In the genomic region with DNA sequence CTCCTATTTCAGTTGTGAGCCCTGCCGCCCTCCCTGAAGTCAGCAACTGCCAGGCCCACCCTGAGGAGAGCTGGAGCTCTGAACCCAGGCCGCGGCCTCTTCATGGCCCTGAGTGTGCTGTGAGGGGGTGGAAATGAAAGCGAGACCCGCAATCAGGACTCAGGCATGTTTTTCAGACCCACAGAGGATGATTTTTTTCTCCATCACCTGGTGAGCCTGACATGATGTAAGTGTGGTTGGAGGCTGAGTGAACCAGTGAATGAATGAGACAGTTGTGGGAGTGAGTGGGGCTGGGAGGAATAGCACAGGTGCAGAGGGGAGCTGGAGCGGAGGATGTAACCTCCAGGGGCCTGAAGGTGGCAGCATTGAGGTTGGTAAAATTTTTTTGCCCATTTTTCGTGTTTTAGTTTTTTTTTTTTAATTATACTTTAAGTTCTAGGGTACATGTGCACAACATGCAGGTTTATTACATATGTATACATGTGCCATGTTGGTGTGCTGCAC, we compare ENCODE assay signal across 8 cellular contexts. TPM values are rescaled to one million over a fixed set of nuclear protein-coding genes. Genes with fewer than 3 reads are reported as not detected.
DNase-seq lines count a peak whose midpoint lies in the region; ATAC-seq and TF ChIP-seq lines count a peak whose summit lies in the region.

No MANE protein-coding gene starts in this region.

- no peak for DNase-seq in CD14-positive monocyte (ENCODE audit: low spot score)
- DNase-seq in H7 = peak; percentile 82
- DNase-seq in SK-MEL-5 (ENCODE audit: low read depth, low spot score) = peak; percentile 37
- no peak for DNase-seq in endothelial cell (ENCODE audit: low spot score)
- peak; percentile 57 for DNase-seq in stimulated activated CD4-positive, alpha-beta T cell treated with anti-CD3 and anti-CD28 coated beads, Interleukin-2, amount 100 ng/mL, for 24 hours
- DNase-seq in NCI-H2107 treated with DMSO at 0.1 percent for 48 hours (lab: John Stamatoyannopoulos, UW; ENCODE audit: unreplicated experiment) = no peak
- no peak for DNase-seq in NCI-H2107 (lab: John Stamatoyannopoulos, UW)

- in situ Hi-C loops in SK-MEL-5 (cut with HindIII; ENCODE audit: low pct_unique_long_range_greater_than_20kb, low sequenced_read_pairs) = no loop called here

- no peaks in the 10 kb centered on the region for H3K36me3 ChIP-seq in H7 (replicated peaks; ENCODE audit: control insufficient read depth, insufficient read depth, low read length)

- no peak overlapping the region for H3K27ac Mint-ChIP-seq in CD14-positive monocyte
- H3K27ac Mint-ChIP-seq in endothelial cell (ENCODE audit: unreplicated experiment) = no peak overlapping the region

- no peak overlapping the region for H3K4me3 ChIP-seq in H7 (ENCODE audit: insufficient read depth, low read depth, low read length)

- peaks cover 61 to 77% (median 65%) of the 10 kb centered on the region in 3 donors for H3K27me3 Mint-ChIP-seq in CD14-positive monocyte (ENCODE audit: low read depth in 3 of 3)
- H3K27me3 Mint-ChIP-seq in endothelial cell (ENCODE audit: unreplicated experiment) = peaks cover 18% of the 10 kb centered on the region

- no peaks in the 10 kb centered on the region for H3K36me3 Mint-ChIP-seq in CD14-positive monocyte
- H3K36me3 Mint-ChIP-seq in endothelial cell (ENCODE audit: low read depth, unreplicated experiment) = peaks cover 4% of the 10 kb centered on the region

- peak; percentile 50 for TF ChIP-seq CTCF in CD14-positive monocyte (IDR thresholded peaks at IDR 0.05)
- TF ChIP-seq CTCF in endothelial cell (IDR thresholded peaks at IDR 0.05; ENCODE audit: unreplicated experiment) = peak; percentile 57

- intact Hi-C loops in CD14-positive monocyte (cut with micrococcal nuclease) = no loop called here

- H3K4me3 Mint-ChIP-seq in CD14-positive monocyte (peak overlapping the region in 1 of 2 donors; percentile 49), endothelial cell (ENCODE audit: unreplicated experiment) (no peak overlapping the region)

- H3K27me3 ChIP-seq in H7 (ENCODE audit: control insufficient read depth, insufficient read depth, low read length) = peaks cover 54% of the 10 kb centered on the region

- peaks cover 16% of the 10 kb centered on the region for H3K4me1 Mint-ChIP-seq in CD14-positive monocyte
- H3K4me1 Mint-ChIP-seq in endothelial cell (ENCODE audit: unreplicated experiment) = peaks cover 43% of the 10 kb centered on the region

- ATAC-seq in GM19463 (IDR thresholded peaks at IDR 0.05; ENCODE audit: unreplicated experiment) = no peak

- H3K9me3 Mint-ChIP-seq in CD14-positive monocyte (peaks cover 0 to 6% (median 0%) of the 10 kb centered on the region in 7 donors), endothelial cell (ENCODE audit: unreplicated experiment) (no peaks in the 10 kb centered on the region)

RNA-seq across cellular contexts. Expression of a gene that starts 18.3 kb away (rescaled TPM):
- not detected for polyA plus RNA-seq in CD14-positive monocyte
- total RNA-seq in H7 (2014; rRNA removed; shearing (Covaris generic)) = not detected in 2 replicates
- total RNA-seq in SK-MEL-5 (2014; rRNA removed; shearing (Covaris generic)) = not detected in 2 replicates
- not detected in 2 replicates for polyA plus RNA-seq in SK-MEL-5 (2015; cell fraction: cytosol; rRNA removed)
- not detected in 2 replicates for polyA plus RNA-seq in SK-MEL-5 (2015; cell fraction: nucleus; rRNA removed)
- total RNA-seq in endothelial cell (ENCODE audit: unreplicated experiment) = not detected

RNA-seq across cellular contexts. Expression of a gene that starts 43.3 kb away (rescaled TPM):
- polyA plus RNA-seq in CD14-positive monocyte = under 1 TPM; 0.06 to 0.09 TPM
- total RNA-seq in H7 (2014; rRNA removed; shearing (Covaris generic)) = 0.28 and 0.33 TPM in 2 replicates
- total RNA-seq in SK-MEL-5 (2014; rRNA removed; shearing (Covaris generic)) = not detected in 2 replicates
- polyA plus RNA-seq in SK-MEL-5 (2015; cell fraction: cytosol; rRNA removed) = not detected in 2 replicates
- polyA plus RNA-seq in SK-MEL-5 (2015; cell fraction: nucleus; rRNA removed) = not detected in 2 replicates
- total RNA-seq in endothelial cell (ENCODE audit: unreplicated experiment) = 24.8 TPM

Comparison
In these comparisons a context has a peak if more than half of its experiments do, and no peak if none do; other contexts are left out.
1. DNase-seq: peak in H7 (single experiment), SK-MEL-5 (single experiment) and stimulated activated CD4-positive, alpha-beta T cell treated with anti-CD3 and anti-CD28 coated beads, Interleukin-2, amount 100 ng/mL, for 24 hours (2 of 2); none in CD14-positive monocyte (single experiment), endothelial cell (single experiment), NCI-H2107 treated with DMSO at 0.1 percent for 48 hours (single experiment) and NCI-H2107 (single experiment).
2. RNA of a gene that starts 43.3 kb away (total RNA-seq): 24.8 TPM in endothelial cell (single experiment); 0.28 to 0.33 TPM in H7 and not detected in SK-MEL-5; every median in the first group is over 10 times any median in the second.